In genomic region chr3:152270145-152270870, GRCh38 we compare ENCODE assay signal across 8 cellular contexts. TPM values are rescaled to one million over a fixed set of nuclear protein-coding genes. Genes with fewer than 3 reads are reported as not detected.
DNase-seq lines count a peak whose midpoint lies in the region; ATAC-seq and TF ChIP-seq lines count a peak whose summit lies in the region.

No MANE protein-coding gene starts in this region.

- H3K9me3 ChIP-seq in ES-I3 (ENCODE audit: control insufficient read depth, insufficient read depth, low read length): no peaks in the 10 kb centered on the region
- no peaks in the 10 kb centered on the region for H3K9me3 ChIP-seq in body of pancreas
- no peaks in the 10 kb centered on the region for H3K9me3 ChIP-seq in testis

- ATAC-seq in body of pancreas: peak; percentile 1
- ATAC-seq in left lobe of liver: peak; percentile 18
- ATAC-seq in GM21390 (IDR thresholded peaks at IDR 0.05; ENCODE audit: unreplicated experiment): no peak

- H3K4me3 ChIP-seq in body of pancreas (peak overlapping the region; percentile 63 to 75), testis (peak overlapping the region; percentile 74 to 88)

- peak overlapping the region; percentile 97 to 98 (median 98) for H3K27ac ChIP-seq in body of pancreas
- peak overlapping the region; percentile 97 to 99 for H3K27ac ChIP-seq in testis

- DNase-seq in NCI-H146 treated with DMSO at 0.1 percent for 48 hours (lab: John Stamatoyannopoulos, UW; ENCODE audit: unreplicated experiment) (peak; percentile 51), body of pancreas (peak in 1 of 4 donors; percentile 34), left lobe of liver (ENCODE audit: low spot score) (no peak), testis (no peak), DMS79 treated with DMSO at 0.1 percent for 48 hours (lab: John Stamatoyannopoulos, UW) (no peak), HuH-7 (ENCODE audit: low spot score) (no peak)

- no peaks in the 10 kb centered on the region for H3K27me3 ChIP-seq in body of pancreas
- no peaks in the 10 kb centered on the region for H3K27me3 ChIP-seq in testis

- intact Hi-C loops in body of pancreas (cut with DNase I): no loop called here
- intact Hi-C loops in testis (cut with DNase I; ENCODE audit: low total_unique reads): no loop called here

- peak overlapping the region; percentile 62 for H3K9ac ChIP-seq in ES-I3 (ENCODE audit: low read depth, low read length)

- TF ChIP-seq POLR2A in body of pancreas (IDR thresholded peaks at IDR 0.05): no peak
- no peak for TF ChIP-seq POLR2A in testis (IDR thresholded peaks at IDR 0.05)

- H3K4me1 ChIP-seq in ES-I3 (ENCODE audit: insufficient read depth, low read length): peaks cover 25% of the 10 kb centered on the region
- peaks cover 46% of the 10 kb centered on the region for H3K4me1 ChIP-seq in body of pancreas
- H3K4me1 ChIP-seq in testis: peaks cover 31% of the 10 kb centered on the region

- TF ChIP-seq CTCF in body of pancreas (IDR thresholded peaks at IDR 0.05) (no peak), testis (IDR thresholded peaks at IDR 0.05) (no peak)

- H3K36me3 ChIP-seq in ES-I3 (ENCODE audit: insufficient read depth, low read length): no peaks in the 10 kb centered on the region
- H3K36me3 ChIP-seq in body of pancreas (replicated peaks in 1 of 2; ENCODE audit: insufficient read depth in 1 of 2, low read depth in 2 of 2): no peaks in the 10 kb centered on the region
- H3K36me3 ChIP-seq in testis (ENCODE audit: low read depth, missing control alignments): no peaks in the 10 kb centered on the region

- 1 to 2% methylated on average over 8 to 9 of the region's 9 CpGs for WGBS in body of pancreas, 2 donors
- 0 to 1% methylated on average over 9 of the region's 9 CpGs for WGBS in testis, 2 donors

RNA-seq across cellular contexts. Expression of gene MBNL1, which starts 1.6 kb away (rescaled TPM):
- total RNA-seq in body of pancreas (10 to 100 TPM; 77.3 to 82.4 TPM), left lobe of liver (48.4 TPM), testis (100 to 1,000 TPM; 145 to 167 TPM)
- 36.5 TPM for polyA plus RNA-seq in testis (ENCODE audit: insufficient read depth, low read depth, low replicate concordance)
